ENCODE assay signal across 11 cellular contexts in the genomic region with DNA sequence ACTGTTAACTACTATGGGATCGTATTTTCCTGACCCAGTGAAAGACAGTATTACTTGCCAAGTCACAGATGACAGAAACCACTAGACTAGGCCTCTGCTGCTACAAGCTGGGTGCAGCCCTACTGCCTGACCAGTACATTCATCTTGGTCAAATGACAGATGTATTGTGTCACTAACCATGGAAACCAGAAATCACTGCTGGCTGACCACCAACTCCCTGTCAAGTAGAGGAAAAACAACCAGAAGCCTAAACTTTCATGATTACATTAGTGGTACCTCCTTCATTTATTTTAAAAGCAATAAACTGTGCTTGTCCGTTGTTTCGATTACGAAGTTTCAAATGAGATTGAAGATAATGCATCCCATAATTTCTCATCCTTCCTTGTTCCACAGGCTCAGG.
A peak's percentile ranks its signal among the peaks of the same experiment; 100 is the strongest.
DNase-seq lines count a peak whose midpoint lies in the region; ATAC-seq and TF ChIP-seq lines count a peak whose summit lies in the region.
"Had no signal": no experiment of that assay in that cellular context is flagged by ENCODE, and none has a peak within 500 bp of the region (broad histone marks: within the 10 kb centered on the region; RNA-seq: fewer than 3 reads in every experiment).

No MANE protein-coding gene starts in this region.

- H3K27me3 Mint-ChIP-seq in CD4-positive, alpha-beta memory T cell = no peaks in the 10 kb centered on the region
- H3K27me3 Mint-ChIP-seq: activated CD4-positive, alpha-beta T cell treated with anti-CD3 and anti-CD28 coated beads, Interleukin-2, amount 10 ng/mL, durations not matched to agents 7 days and 5 days; memory B cell had no signal

- no peaks in the 10 kb centered on the region for H3K36me3 ChIP-seq in A673 (ENCODE audit: insufficient read depth, low read length, poor library complexity, severe bottlenecking)
- no peaks in the 10 kb centered on the region for H3K36me3 ChIP-seq in mucosa of descending colon (ENCODE audit: low read depth)
- no peaks in the 10 kb centered on the region for H3K36me3 ChIP-seq in CD4-positive, alpha-beta memory T cell (ENCODE audit: insufficient read depth, low read length)

- H3K4me3 ChIP-seq in A673 (ENCODE audit: low read depth, low read length, poor library complexity, severe bottlenecking) (no peak overlapping the region), mucosa of descending colon (no peak overlapping the region)
- no peak overlapping the region for H3K4me3 ChIP-seq in CD4-positive, alpha-beta memory T cell (ENCODE audit: low read length in 2 of 2)

- no peak for TF ChIP-seq CTCF in A673 (conservative IDR thresholded peaks at IDR 0.05; ENCODE audit: low read depth, low read length)
- TF ChIP-seq CTCF in mucosa of descending colon (IDR thresholded peaks at IDR 0.05) = no peak

- DNase-seq in A673 (ENCODE audit: low spot score) (no peak), NCI-H69 (lab: John Stamatoyannopoulos, UW) (peak; percentile 80), fibroblast of peridontal ligament (ENCODE audit: extremely low read depth) (peak; percentile 75), mucosa of descending colon (peak in 1 of 3 donors; percentile 19), NOMO-1 (lab: John Stamatoyannopoulos, UW; ENCODE audit: unreplicated experiment in 2 of 2) (no peak)
- DNase-seq in stimulated activated CD4-positive, alpha-beta T cell treated with anti-CD3 and anti-CD28 coated beads, Interleukin-4, amount 100 ng/mL, for 1 hour = no peak
- no peak for DNase-seq in CD4-positive, alpha-beta memory T cell
- DNase-seq: activated CD4-positive, alpha-beta T cell treated with anti-CD3 and anti-CD28 coated beads, Interleukin-2, amount 10 ng/mL, durations not matched to agents 7 days and 5 days; KBM-7 had no signal

- CTCF ChIA-PET in A673 (lab: Charles Lee) = no interaction called here
- CTCF ChIA-PET in CD4-positive, alpha-beta memory T cell (lab: Charles Lee; ENCODE audit: partially characterized antibody) = no interaction called here

- peak; percentile 35 for ATAC-seq in mucosa of descending colon
- no peak for ATAC-seq in GM21825 (IDR thresholded peaks at IDR 0.05; ENCODE audit: unreplicated experiment)

- no peaks in the 10 kb centered on the region for H3K9me3 Mint-ChIP-seq in CD4-positive, alpha-beta memory T cell
- H3K9me3 Mint-ChIP-seq: activated CD4-positive, alpha-beta T cell treated with anti-CD3 and anti-CD28 coated beads, Interleukin-2, amount 10 ng/mL, durations not matched to agents 7 days and 5 days; memory B cell had no signal

- H3K9me3 ChIP-seq in A673 (ENCODE audit: low read depth, low read length, poor library complexity, severe bottlenecking) (no peaks in the 10 kb centered on the region), mucosa of descending colon (no peaks in the 10 kb centered on the region)
- no peaks in the 10 kb centered on the region for H3K9me3 ChIP-seq in CD4-positive, alpha-beta memory T cell (ENCODE audit: control insufficient read depth in 1 of 2, low read length in 2 of 2)

- intact Hi-C loops in A673 (cut with micrococcal nuclease; ENCODE audit: unreplicated experiment) (no loop called here), mucosa of descending colon (cut with DNase I, micrococcal nuclease) (no loop called here)
- intact Hi-C loops in CD4-positive, alpha-beta memory T cell (cut with micrococcal nuclease) = no loop called here

- H3K4me1 Mint-ChIP-seq in CD4-positive, alpha-beta memory T cell = no peaks in the 10 kb centered on the region
- H3K4me1 Mint-ChIP-seq: activated CD4-positive, alpha-beta T cell treated with anti-CD3 and anti-CD28 coated beads, Interleukin-2, amount 10 ng/mL, durations not matched to agents 7 days and 5 days; memory B cell had no signal

- H3K4me1 ChIP-seq in A673 (ENCODE audit: insufficient read depth, low read length, poor library complexity, severe bottlenecking) (peaks cover 18% of the 10 kb centered on the region), mucosa of descending colon (ENCODE audit: low read depth) (no peaks in the 10 kb centered on the region)
- no peaks in the 10 kb centered on the region for H3K4me1 ChIP-seq in CD4-positive, alpha-beta memory T cell (ENCODE audit: insufficient read depth, low read length)

- no peak overlapping the region for H3K27ac Mint-ChIP-seq in CD4-positive, alpha-beta memory T cell
- H3K27ac Mint-ChIP-seq: activated CD4-positive, alpha-beta T cell treated with anti-CD3 and anti-CD28 coated beads, Interleukin-2, amount 10 ng/mL, durations not matched to agents 7 days and 5 days; memory B cell had no signal

- BruUV-seq in A673 (replicated peaks; lab: Mats Ljungman, UMichigan) = no TSS peak

- H3K27me3 ChIP-seq in A673 (replicated peaks; ENCODE audit: insufficient read depth, low read depth, low read length, poor library complexity) = no peaks in the 10 kb centered on the region
- H3K27me3 ChIP-seq in CD4-positive, alpha-beta memory T cell (ENCODE audit: insufficient read depth, low read length) = no peaks in the 10 kb centered on the region

- H3K27ac ChIP-seq in A673 (ENCODE audit: low read depth, low read length, poor library complexity, severe bottlenecking) = peak overlapping the region; percentile 16
- H3K27ac ChIP-seq in CD4-positive, alpha-beta memory T cell (ENCODE audit: low read depth, low read length) = no peak overlapping the region

- no peak overlapping the region for H3K4me3 Mint-ChIP-seq in CD4-positive, alpha-beta memory T cell
- H3K4me3 Mint-ChIP-seq: activated CD4-positive, alpha-beta T cell treated with anti-CD3 and anti-CD28 coated beads, Interleukin-2, amount 10 ng/mL, durations not matched to agents 7 days and 5 days; memory B cell had no signal

- POLR2A ChIA-PET in A673 (lab: Charles Lee; ENCODE audit: low non-redundant PET) = interaction anchor here (0.5 kb wide), 1 partner anchor 426 kb away, joined by 4 read pairs; no protein-coding TSS in a partner anchor
- POLR2A ChIA-PET in CD4-positive, alpha-beta memory T cell (lab: Charles Lee; ENCODE audit: partially characterized antibody) = no interaction called here

- no peaks in the 10 kb centered on the region for H3K36me3 Mint-ChIP-seq in CD4-positive, alpha-beta memory T cell
- H3K36me3 Mint-ChIP-seq: memory B cell had no signal

Comparison
In these comparisons a context has a peak if more than half of its experiments do, and no peak if none do; other contexts are left out.
1. DNase-seq: peak in NCI-H69 (single experiment) and fibroblast of peridontal ligament (single experiment); none in A673 (single experiment), stimulated activated CD4-positive, alpha-beta T cell treated with anti-CD3 and anti-CD28 coated beads, Interleukin-4, amount 100 ng/mL, for 1 hour (single experiment), NOMO-1 (0 of 2) and CD4-positive, alpha-beta memory T cell (0 of 5).